1 cellular context compared by ENCODE assay signal in genomic region chr6:53343092-53343491, GRCh38.
TF ChIP-seq lines count a peak whose summit lies in the region.

No MANE protein-coding gene starts in this region.

TF ChIP-seq in HEK293, 187 proteins besides CTCF, POLR2A, EP300 and RAD21 (continued from another document):
- TF ChIP-seq ZNF639 (tag by site-specific recombination; IDR thresholded peaks at IDR 0.05), result no peak
- no peak for TF ChIP-seq ZNF514 (tag by site-specific recombination; IDR thresholded peaks at IDR 0.05)
- TF ChIP-seq EGR2 (tag by site-specific recombination; IDR thresholded peaks at IDR 0.05; ENCODE audit: low read depth), result 0 out of 2 replicates have a peak, but pooled peaks have one; percentile 27
